8 cellular contexts compared by ENCODE assay signal in genomic region chr17:2401426-2402221, GRCh38. TPM values are rescaled to one million over a fixed set of nuclear protein-coding genes. Genes with fewer than 3 reads are reported as not detected.
DNase-seq lines count a peak whose midpoint lies in the region; ATAC-seq and TF ChIP-seq lines count a peak whose summit lies in the region.

No MANE protein-coding gene starts in this region.

- intact Hi-C loops in activated T-helper 1 cell treated with anti-CD3 and anti-CD28 coated beads, Interleukin-12 subunit alpha, Interleukin-12 subunit beta, Interleukin-2, Interleukin-4 antibody, amounts not matched to agents 30 ng/mL and 10 ng/mL and 1 ng/mL, durations not matched to agents 14 hours and 24 hours and 36 hours (cut with micrococcal nuclease), result loop anchor here (1.0 to 5.0 kb wide), 10 partner anchors 9 to 685 kb away; partner anchors contain the start of genes CLUH, METTL16, SMG6 and SRR
- intact Hi-C loops in esophagus squamous epithelium (cut with DNase I), result no loop called here

- TF ChIP-seq CTCF in Peyer's patch (IDR thresholded peaks at IDR 0.05) (peak in 2 of 6 experiments; percentile 3 to 35), esophagus squamous epithelium (IDR thresholded peaks at IDR 0.05) (no peak)

- H3K27ac Mint-ChIP-seq in activated T-helper 1 cell treated with anti-CD3 and anti-CD28 coated beads, Interleukin-12 subunit alpha, Interleukin-12 subunit beta, Interleukin-2, Interleukin-4 antibody, amounts not matched to agents 30 ng/mL and 10 ng/mL and 1 ng/mL, durations not matched to agents 14 hours and 24 hours and 36 hours, result peak overlapping the region; percentile 98

- H3K9me3 ChIP-seq in KOPT-K1 (ENCODE audit: insufficient read depth, low read length, poor library complexity, severe bottlenecking) (no peaks in the 10 kb centered on the region), Peyer's patch (no peaks in the 10 kb centered on the region), esophagus squamous epithelium (no peaks in the 10 kb centered on the region), muscle layer of duodenum (ENCODE audit: control insufficient read depth in 1 of 2, low read length in 2 of 2) (no peaks in the 10 kb centered on the region)

- peaks cover 7% of the 10 kb centered on the region for H3K36me3 Mint-ChIP-seq in activated T-helper 1 cell treated with anti-CD3 and anti-CD28 coated beads, Interleukin-12 subunit alpha, Interleukin-12 subunit beta, Interleukin-2, Interleukin-4 antibody, amounts not matched to agents 30 ng/mL and 10 ng/mL and 1 ng/mL, durations not matched to agents 14 hours and 24 hours and 36 hours (ENCODE audit: low read depth)

- H3K27me3 Mint-ChIP-seq in activated T-helper 1 cell treated with anti-CD3 and anti-CD28 coated beads, Interleukin-12 subunit alpha, Interleukin-12 subunit beta, Interleukin-2, Interleukin-4 antibody, amounts not matched to agents 30 ng/mL and 10 ng/mL and 1 ng/mL, durations not matched to agents 14 hours and 24 hours and 36 hours (ENCODE audit: insufficient read depth), result no peaks in the 10 kb centered on the region

- peak in 1 of 2 donors; percentile 47 for TF ChIP-seq POLR2A in Peyer's patch (IDR thresholded peaks at IDR 0.05)
- peak in 1 of 4 donors; percentile 13 for TF ChIP-seq POLR2A in esophagus squamous epithelium (IDR thresholded peaks at IDR 0.05)

- peak; percentile 91 for DNase-seq in DMS153 (lab: John Stamatoyannopoulos, UW)
- peak; percentile 99 to 100 (median 100) for DNase-seq in Peyer's patch
- DNase-seq in activated T-helper 1 cell treated with anti-CD3 and anti-CD28 coated beads, Interleukin-12 subunit alpha, Interleukin-12 subunit beta, Interleukin-2, Interleukin-4 antibody, amounts not matched to agents 30 ng/mL and 10 ng/mL and 1 ng/mL, durations not matched to agents 14 hours and 24 hours and 36 hours (ENCODE audit: low spot score), result peak; percentile 100
- DNase-seq in esophagus squamous epithelium (lab: John Stamatoyannopoulos, UW), result peak; percentile 98
- DNase-seq in stimulated activated CD8-positive, alpha-beta memory T cell treated with anti-CD3 and anti-CD28 coated beads, Interleukin-7, amount 100 ng/mL, for 24 hours (ENCODE audit: low read depth), result peak; percentile 99

- 0 to 1% methylated on average over 2 to 19 of the region's 72 CpGs for WGBS in esophagus squamous epithelium, 2 donors

- H3K9me3 Mint-ChIP-seq in activated T-helper 1 cell treated with anti-CD3 and anti-CD28 coated beads, Interleukin-12 subunit alpha, Interleukin-12 subunit beta, Interleukin-2, Interleukin-4 antibody, amounts not matched to agents 30 ng/mL and 10 ng/mL and 1 ng/mL, durations not matched to agents 14 hours and 24 hours and 36 hours, result no peaks in the 10 kb centered on the region

- H3K36me3 ChIP-seq in KOPT-K1 (ENCODE audit: insufficient read depth, low read length) (no peaks in the 10 kb centered on the region), Peyer's patch (no peaks in the 10 kb centered on the region), esophagus squamous epithelium (no peaks in the 10 kb centered on the region), muscle layer of duodenum (ENCODE audit: control insufficient read depth in 1 of 2, insufficient read depth in 2 of 2, low read length in 2 of 2) (peaks cover 0 to 21% of the 10 kb centered on the region in 2 donors)

- H3K4me1 ChIP-seq in Peyer's patch (peaks cover 6 to 62% (median 24%) of the 10 kb centered on the region in 4 donors), esophagus squamous epithelium (peaks cover 50 to 73% (median 61%) of the 10 kb centered on the region in 3 donors), muscle layer of duodenum (ENCODE audit: control insufficient read depth in 1 of 2, insufficient read depth in 2 of 2, low read length in 2 of 2) (peaks cover 39 to 58% of the 10 kb centered on the region in 2 donors)

- peaks cover 54% of the 10 kb centered on the region for H3K4me1 Mint-ChIP-seq in activated T-helper 1 cell treated with anti-CD3 and anti-CD28 coated beads, Interleukin-12 subunit alpha, Interleukin-12 subunit beta, Interleukin-2, Interleukin-4 antibody, amounts not matched to agents 30 ng/mL and 10 ng/mL and 1 ng/mL, durations not matched to agents 14 hours and 24 hours and 36 hours (ENCODE audit: low read depth)

- peak; percentile 42 for ATAC-seq in GM21737 (IDR thresholded peaks at IDR 0.05; ENCODE audit: unreplicated experiment)

- H3K27ac ChIP-seq in KOPT-K1 (ENCODE audit: low read depth, low read length, poor library complexity, severe bottlenecking), result peak overlapping the region; percentile 72
- peak overlapping the region; percentile 93 to 100 (median 96) for H3K27ac ChIP-seq in Peyer's patch
- peak overlapping the region; percentile 100 for H3K27ac ChIP-seq in esophagus squamous epithelium
- H3K27ac ChIP-seq in muscle layer of duodenum (ENCODE audit: low read length), result peak overlapping the region; percentile 99

- H3K4me3 ChIP-seq in Peyer's patch (peak overlapping the region; percentile 59 to 93 (median 83)), esophagus squamous epithelium (peak overlapping the region; percentile 88 to 97 (median 96)), muscle layer of duodenum (ENCODE audit: low read depth in 1 of 2, low read length in 2 of 2) (peak overlapping the region; percentile 52 to 98)

- peak overlapping the region; percentile 93 for H3K4me3 Mint-ChIP-seq in activated T-helper 1 cell treated with anti-CD3 and anti-CD28 coated beads, Interleukin-12 subunit alpha, Interleukin-12 subunit beta, Interleukin-2, Interleukin-4 antibody, amounts not matched to agents 30 ng/mL and 10 ng/mL and 1 ng/mL, durations not matched to agents 14 hours and 24 hours and 36 hours

- H3K27me3 ChIP-seq in Peyer's patch (no peaks in the 10 kb centered on the region), esophagus squamous epithelium (no peaks in the 10 kb centered on the region), muscle layer of duodenum (ENCODE audit: low read depth, low read length) (no peaks in the 10 kb centered on the region)

RNA-seq across cellular contexts. Expression of gene MNT, which starts 0.8 kb away (rescaled TPM):
- total RNA-seq in Peyer's patch, result 10 to 100 TPM in 3 of 4 donors, 1 to 10 TPM in 1; 9.5 to 57.8 (median 39.0) TPM
- total RNA-seq in activated T-helper 1 cell treated with anti-CD3 and anti-CD28 coated beads, Interleukin-12 subunit alpha, Interleukin-12 subunit beta, Interleukin-2, Interleukin-4 antibody, amounts not matched to agents 30 ng/mL and 10 ng/mL and 1 ng/mL, durations not matched to agents 14 hours and 24 hours and 36 hours, result 31.5 and 35.9 TPM in 2 replicates
- total RNA-seq in esophagus squamous epithelium, result 10 to 100 TPM in 3 of 4 donors, 1 to 10 TPM in 1; 7.2 to 23.0 (median 17.4) TPM

Comparison
In these comparisons a context has a peak if more than half of its experiments do, and no peak if none do; other contexts are left out.
1. Peak in every context shown above with its lines: DNase-seq, ATAC-seq, H3K4me3 ChIP-seq and H3K27ac ChIP-seq.